In the genomic region with DNA sequence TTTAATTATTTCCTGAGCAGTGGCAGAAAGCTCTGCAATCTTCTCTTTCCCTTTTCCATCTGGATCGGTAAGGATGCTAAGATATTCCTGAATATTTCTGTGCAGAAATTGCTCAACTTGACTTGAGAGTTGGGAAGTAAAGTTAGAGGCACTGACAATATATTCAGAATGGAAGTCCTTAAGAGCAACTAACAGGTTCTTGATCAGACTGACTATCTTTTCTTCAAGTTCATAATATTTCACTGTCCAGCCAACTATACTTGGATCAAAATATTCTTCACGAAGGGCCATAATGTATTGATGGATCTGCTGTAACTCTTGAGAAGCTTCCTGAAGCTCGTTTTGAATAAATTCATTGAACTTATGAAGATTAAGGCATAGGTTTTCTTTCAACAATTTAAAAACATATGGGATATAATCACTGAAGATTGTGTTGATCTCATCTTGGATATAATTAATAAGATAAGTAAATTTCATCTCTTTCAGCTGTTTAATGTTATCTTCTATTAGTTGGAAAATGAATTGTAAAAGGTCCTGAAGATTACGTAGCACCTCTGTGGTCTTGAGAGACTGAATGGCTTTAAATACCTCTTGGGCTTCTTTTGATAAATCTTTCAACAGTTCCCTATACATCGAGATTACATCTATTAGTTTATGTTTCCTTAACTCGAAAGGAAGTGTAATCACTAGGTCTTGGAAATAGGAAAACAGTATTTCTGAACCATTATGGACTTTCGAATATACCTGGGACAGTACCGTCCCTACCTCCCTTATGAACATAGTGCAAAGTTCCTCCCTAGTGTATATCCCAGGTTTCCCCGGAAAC, we compare ENCODE assay signal across 1 cellular context.
A peak's percentile ranks its signal among the peaks of the same experiment; 100 is the strongest.
TF ChIP-seq lines count a peak whose summit lies in the region.

No MANE protein-coding gene starts in this region.

TF ChIP-seq in HepG2, 621 proteins besides CTCF, POLR2A, EP300 and RAD21 (continued from another document and continues in another):
- TF ChIP-seq, protein P1, sequence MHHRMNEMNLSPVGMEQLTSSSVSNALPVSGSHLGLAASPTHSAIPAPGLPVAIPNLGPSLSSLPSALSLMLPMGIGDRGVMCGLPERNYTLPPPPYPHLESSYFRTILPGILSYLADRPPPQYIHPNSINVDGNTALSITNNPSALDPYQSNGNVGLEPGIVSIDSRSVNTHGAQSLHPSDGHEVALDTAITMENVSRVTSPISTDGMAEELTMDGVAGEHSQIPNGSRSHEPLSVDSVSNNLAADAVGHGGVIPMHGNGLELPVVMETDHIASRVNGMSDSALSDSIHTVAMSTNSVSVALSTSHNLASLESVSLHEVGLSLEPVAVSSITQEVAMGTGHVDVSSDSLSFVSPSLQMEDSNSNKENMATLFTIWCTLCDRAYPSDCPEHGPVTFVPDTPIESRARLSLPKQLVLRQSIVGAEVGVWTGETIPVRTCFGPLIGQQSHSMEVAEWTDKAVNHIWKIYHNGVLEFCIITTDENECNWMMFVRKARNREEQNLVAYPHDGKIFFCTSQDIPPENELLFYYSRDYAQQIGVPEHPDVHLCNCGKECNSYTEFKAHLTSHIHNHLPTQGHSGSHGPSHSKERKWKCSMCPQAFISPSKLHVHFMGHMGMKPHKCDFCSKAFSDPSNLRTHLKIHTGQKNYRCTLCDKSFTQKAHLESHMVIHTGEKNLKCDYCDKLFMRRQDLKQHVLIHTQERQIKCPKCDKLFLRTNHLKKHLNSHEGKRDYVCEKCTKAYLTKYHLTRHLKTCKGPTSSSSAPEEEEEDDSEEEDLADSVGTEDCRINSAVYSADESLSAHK (CRISPR knock-in tag; IDR thresholded peaks at IDR 0.05; ENCODE audit: borderline replicate concordance) = no peak
- TF ChIP-seq CCDC6 (CRISPR knock-in tag; IDR thresholded peaks at IDR 0.05) = no peak
- TF ChIP-seq SRSF4 (IDR thresholded peaks at IDR 0.05; ENCODE audit: low read depth, low read length, poor library complexity, severe bottlenecking) = peak; percentile 92
- no peak for TF ChIP-seq ZZZ3 (CRISPR knock-in tag; IDR thresholded peaks at IDR 0.05; ENCODE audit: borderline replicate concordance)
- TF ChIP-seq, protein P2, sequence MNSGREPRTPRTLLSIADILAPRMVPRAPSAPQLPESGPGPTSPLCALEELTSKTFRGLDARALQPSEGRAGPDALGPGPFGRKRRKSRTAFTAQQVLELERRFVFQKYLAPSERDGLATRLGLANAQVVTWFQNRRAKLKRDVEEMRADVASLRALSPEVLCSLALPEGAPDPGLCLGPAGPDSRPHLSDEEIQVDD (CRISPR knock-in tag; IDR thresholded peaks at IDR 0.05; ENCODE audit: borderline replicate concordance) = no peak
- no peak for TF ChIP-seq ZNF850 (CRISPR knock-in tag; conservative IDR thresholded peaks at IDR 0.05)
- peak; percentile 80; the same call in 1 of the 2 replicates for TF ChIP-seq NAIF1 (CRISPR knock-in tag; IDR thresholded peaks at IDR 0.05; ENCODE audit: borderline replicate concordance)
- no peak for TF ChIP-seq JDP2 (CRISPR knock-in tag; IDR thresholded peaks at IDR 0.05; ENCODE audit: borderline replicate concordance)
- no peak for TF ChIP-seq SNRNP70 (IDR thresholded peaks at IDR 0.05; ENCODE audit: low read depth, low read length)
- peak; percentile 2; the same call in 1 of the 2 replicates for TF ChIP-seq ZKSCAN8 (CRISPR knock-in tag; IDR thresholded peaks at IDR 0.05; ENCODE audit: borderline replicate concordance)
- TF ChIP-seq, protein P3, sequence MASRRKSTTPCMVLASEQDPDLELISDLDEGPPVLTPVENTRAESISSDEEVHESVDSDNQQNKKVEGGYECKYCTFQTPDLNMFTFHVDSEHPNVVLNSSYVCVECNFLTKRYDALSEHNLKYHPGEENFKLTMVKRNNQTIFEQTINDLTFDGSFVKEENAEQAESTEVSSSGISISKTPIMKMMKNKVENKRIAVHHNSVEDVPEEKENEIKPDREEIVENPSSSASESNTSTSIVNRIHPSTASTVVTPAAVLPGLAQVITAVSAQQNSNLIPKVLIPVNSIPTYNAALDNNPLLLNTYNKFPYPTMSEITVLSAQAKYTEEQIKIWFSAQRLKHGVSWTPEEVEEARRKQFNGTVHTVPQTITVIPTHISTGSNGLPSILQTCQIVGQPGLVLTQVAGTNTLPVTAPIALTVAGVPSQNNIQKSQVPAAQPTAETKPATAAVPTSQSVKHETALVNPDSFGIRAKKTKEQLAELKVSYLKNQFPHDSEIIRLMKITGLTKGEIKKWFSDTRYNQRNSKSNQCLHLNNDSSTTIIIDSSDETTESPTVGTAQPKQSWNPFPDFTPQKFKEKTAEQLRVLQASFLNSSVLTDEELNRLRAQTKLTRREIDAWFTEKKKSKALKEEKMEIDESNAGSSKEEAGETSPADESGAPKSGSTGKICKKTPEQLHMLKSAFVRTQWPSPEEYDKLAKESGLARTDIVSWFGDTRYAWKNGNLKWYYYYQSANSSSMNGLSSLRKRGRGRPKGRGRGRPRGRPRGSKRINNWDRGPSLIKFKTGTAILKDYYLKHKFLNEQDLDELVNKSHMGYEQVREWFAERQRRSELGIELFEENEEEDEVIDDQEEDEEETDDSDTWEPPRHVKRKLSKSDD (CRISPR knock-in tag; IDR thresholded peaks at IDR 0.05; ENCODE audit: low read depth) = no peak
- no peak for TF ChIP-seq ZSCAN20 (CRISPR knock-in tag; IDR thresholded peaks at IDR 0.05; ENCODE audit: borderline replicate concordance)
- TF ChIP-seq MTA3 (CRISPR knock-in tag; IDR thresholded peaks at IDR 0.05) = no peak
- TF ChIP-seq, protein P4, sequence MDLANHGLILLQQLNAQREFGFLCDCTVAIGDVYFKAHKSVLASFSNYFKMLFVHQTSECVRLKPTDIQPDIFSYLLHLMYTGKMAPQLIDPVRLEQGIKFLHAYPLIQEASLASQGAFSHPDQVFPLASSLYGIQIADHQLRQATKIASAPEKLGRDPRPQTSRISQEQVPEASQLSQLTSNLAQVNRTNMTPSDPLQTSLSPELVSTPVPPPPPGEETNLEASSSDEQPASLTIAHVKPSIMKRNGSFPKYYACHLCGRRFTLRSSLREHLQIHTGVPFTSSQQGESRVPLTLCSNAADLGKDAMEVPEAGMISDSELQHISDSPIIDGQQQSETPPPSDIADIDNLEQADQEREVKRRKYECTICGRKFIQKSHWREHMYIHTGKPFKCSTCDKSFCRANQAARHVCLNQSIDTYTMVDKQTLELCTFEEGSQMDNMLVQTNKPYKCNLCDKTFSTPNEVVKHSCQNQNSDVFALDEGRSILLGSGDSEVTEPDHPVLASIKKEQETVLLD (CRISPR knock-in tag; IDR thresholded peaks at IDR 0.05; ENCODE audit: low read depth) = no peak
- TF ChIP-seq, protein P5, sequence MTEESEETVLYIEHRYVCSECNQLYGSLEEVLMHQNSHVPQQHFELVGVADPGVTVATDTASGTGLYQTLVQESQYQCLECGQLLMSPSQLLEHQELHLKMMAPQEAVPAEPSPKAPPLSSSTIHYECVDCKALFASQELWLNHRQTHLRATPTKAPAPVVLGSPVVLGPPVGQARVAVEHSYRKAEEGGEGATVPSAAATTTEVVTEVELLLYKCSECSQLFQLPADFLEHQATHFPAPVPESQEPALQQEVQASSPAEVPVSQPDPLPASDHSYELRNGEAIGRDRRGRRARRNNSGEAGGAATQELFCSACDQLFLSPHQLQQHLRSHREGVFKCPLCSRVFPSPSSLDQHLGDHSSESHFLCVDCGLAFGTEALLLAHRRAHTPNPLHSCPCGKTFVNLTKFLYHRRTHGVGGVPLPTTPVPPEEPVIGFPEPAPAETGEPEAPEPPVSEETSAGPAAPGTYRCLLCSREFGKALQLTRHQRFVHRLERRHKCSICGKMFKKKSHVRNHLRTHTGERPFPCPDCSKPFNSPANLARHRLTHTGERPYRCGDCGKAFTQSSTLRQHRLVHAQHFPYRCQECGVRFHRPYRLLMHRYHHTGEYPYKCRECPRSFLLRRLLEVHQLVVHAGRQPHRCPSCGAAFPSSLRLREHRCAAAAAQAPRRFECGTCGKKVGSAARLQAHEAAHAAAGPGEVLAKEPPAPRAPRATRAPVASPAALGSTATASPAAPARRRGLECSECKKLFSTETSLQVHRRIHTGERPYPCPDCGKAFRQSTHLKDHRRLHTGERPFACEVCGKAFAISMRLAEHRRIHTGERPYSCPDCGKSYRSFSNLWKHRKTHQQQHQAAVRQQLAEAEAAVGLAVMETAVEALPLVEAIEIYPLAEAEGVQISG (CRISPR knock-in tag; IDR thresholded peaks at IDR 0.05) = no peak
- TF ChIP-seq STAG1 (CRISPR knock-in tag; IDR thresholded peaks at IDR 0.05) = no peak
- TF ChIP-seq ZNF891 (CRISPR knock-in tag; IDR thresholded peaks at IDR 0.05) = no peak
- TF ChIP-seq, protein P6, sequence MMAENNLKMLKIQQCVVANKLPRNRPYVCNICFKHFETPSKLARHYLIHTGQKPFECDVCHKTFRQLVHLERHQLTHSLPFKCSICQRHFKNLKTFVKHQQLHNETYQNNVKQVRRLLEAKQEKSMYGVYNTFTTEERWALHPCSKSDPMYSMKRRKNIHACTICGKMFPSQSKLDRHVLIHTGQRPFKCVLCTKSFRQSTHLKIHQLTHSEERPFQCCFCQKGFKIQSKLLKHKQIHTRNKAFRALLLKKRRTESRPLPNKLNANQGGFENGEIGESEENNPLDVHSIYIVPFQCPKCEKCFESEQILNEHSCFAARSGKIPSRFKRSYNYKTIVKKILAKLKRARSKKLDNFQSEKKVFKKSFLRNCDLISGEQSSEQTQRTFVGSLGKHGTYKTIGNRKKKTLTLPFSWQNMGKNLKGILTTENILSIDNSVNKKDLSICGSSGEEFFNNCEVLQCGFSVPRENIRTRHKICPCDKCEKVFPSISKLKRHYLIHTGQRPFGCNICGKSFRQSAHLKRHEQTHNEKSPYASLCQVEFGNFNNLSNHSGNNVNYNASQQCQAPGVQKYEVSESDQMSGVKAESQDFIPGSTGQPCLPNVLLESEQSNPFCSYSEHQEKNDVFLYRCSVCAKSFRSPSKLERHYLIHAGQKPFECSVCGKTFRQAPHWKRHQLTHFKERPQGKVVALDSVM (CRISPR knock-in tag; IDR thresholded peaks at IDR 0.05) = no peak
- no peak for TF ChIP-seq TRIM24 (CRISPR knock-in tag; IDR thresholded peaks at IDR 0.05)
- TF ChIP-seq, protein P7, sequence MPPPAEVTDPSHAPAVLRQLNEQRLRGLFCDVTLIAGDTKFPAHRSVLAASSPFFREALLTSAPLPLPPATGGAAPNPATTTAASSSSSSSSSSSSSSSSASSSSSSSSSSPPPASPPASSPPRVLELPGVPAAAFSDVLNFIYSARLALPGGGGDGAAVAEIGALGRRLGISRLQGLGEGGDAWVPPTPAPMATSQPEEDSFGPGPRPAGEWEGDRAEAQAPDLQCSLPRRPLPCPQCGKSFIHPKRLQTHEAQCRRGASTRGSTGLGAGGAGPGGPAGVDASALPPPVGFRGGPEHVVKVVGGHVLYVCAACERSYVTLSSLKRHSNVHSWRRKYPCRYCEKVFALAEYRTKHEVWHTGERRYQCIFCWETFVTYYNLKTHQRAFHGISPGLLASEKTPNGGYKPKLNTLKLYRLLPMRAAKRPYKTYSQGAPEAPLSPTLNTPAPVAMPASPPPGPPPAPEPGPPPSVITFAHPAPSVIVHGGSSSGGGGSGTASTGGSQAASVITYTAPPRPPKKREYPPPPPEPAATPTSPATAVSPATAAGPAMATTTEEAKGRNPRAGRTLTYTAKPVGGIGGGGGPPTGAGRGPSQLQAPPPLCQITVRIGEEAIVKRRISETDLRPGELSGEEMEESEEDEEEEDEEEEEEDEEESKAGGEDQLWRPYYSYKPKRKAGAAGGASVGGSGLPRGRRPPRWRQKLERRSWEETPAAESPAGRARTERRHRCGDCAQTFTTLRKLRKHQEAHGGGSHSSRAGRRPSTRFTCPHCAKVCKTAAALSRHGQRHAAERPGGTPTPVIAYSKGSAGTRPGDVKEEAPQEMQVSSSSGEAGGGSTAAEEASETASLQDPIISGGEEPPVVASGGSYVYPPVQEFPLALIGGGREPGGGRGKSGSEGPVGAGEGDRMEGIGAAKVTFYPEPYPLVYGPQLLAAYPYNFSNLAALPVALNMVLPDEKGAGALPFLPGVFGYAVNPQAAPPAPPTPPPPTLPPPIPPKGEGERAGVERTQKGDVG (CRISPR knock-in tag; IDR thresholded peaks at IDR 0.05; ENCODE audit: borderline replicate concordance) = no peak
- TF ChIP-seq NCOA5 (CRISPR knock-in tag; IDR thresholded peaks at IDR 0.05) = peak; percentile 91; the same call in 1 of the 2 replicates
- no peak for TF ChIP-seq NONO (IDR thresholded peaks at IDR 0.05)
- no peak for TF ChIP-seq NONO (CRISPR knock-in tag; conservative IDR thresholded peaks at IDR 0.05)
- TF ChIP-seq ZNF549 (CRISPR knock-in tag; IDR thresholded peaks at IDR 0.05) = 0 out of 2 replicates have a peak, but pooled peaks have one; percentile 25
- TF ChIP-seq DNMT3B (CRISPR knock-in tag; conservative IDR thresholded peaks at IDR 0.05) = no peak
- no peak for TF ChIP-seq CEBPB (IDR thresholded peaks at IDR 0.05; ENCODE audit: borderline replicate concordance, low read depth, low read length)
- TF ChIP-seq, protein P8, sequence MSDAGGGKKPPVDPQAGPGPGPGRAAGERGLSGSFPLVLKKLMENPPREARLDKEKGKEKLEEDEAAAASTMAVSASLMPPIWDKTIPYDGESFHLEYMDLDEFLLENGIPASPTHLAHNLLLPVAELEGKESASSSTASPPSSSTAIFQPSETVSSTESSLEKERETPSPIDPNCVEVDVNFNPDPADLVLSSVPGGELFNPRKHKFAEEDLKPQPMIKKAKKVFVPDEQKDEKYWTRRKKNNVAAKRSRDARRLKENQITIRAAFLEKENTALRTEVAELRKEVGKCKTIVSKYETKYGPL (CRISPR knock-in tag; IDR thresholded peaks at IDR 0.05) = 0 out of 2 replicates have a peak, but pooled peaks have one; percentile 26
- no peak for TF ChIP-seq ZNF354B (CRISPR knock-in tag; IDR thresholded peaks at IDR 0.05)
- TF ChIP-seq ELF1 (CRISPR knock-in tag; IDR thresholded peaks at IDR 0.05) = no peak
- TF ChIP-seq, protein P9, sequence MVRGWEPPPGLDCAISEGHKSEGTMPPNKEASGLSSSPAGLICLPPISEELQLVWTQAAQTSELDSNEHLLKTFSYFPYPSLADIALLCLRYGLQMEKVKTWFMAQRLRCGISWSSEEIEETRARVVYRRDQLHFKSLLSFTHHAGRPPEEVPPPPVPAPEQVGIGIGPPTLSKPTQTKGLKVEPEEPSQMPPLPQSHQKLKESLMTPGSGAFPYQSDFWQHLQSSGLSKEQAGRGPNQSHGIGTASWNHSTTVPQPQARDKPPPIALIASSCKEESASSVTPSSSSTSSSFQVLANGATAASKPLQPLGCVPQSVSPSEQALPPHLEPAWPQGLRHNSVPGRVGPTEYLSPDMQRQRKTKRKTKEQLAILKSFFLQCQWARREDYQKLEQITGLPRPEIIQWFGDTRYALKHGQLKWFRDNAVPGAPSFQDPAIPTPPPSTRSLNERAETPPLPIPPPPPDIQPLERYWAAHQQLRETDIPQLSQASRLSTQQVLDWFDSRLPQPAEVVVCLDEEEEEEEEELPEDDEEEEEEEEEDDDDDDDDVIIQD (CRISPR knock-in tag; IDR thresholded peaks at IDR 0.05; ENCODE audit: low read depth) = no peak
- no peak for TF ChIP-seq ZNF737 (CRISPR knock-in tag; IDR thresholded peaks at IDR 0.05; ENCODE audit: borderline replicate concordance)
- 0 out of 2 replicates have a peak, but pooled peaks have one; percentile 16 for TF ChIP-seq FOSL1 (CRISPR knock-in tag; IDR thresholded peaks at IDR 0.05; ENCODE audit: borderline replicate concordance)
